Comparison of ENCODE assay signal across 15 cellular contexts in genomic region chr4:8379281-8379680, GRCh38.
"Had no signal": no experiment of that assay in that cellular context is flagged by ENCODE, and none has a peak within 500 bp of the region (broad histone marks: within the 10 kb centered on the region; RNA-seq: fewer than 3 reads in every experiment).

No MANE protein-coding gene starts in this region.

- H3K27me3 ChIP-seq: stomach, transverse colon had no signal

- H3K9me3 ChIP-seq: stomach, thoracic aorta, transverse colon had no signal

- H3K4me3 ChIP-seq: coronary artery, stomach, thoracic aorta, transverse colon had no signal

- H3K27ac ChIP-seq: coronary artery, stomach, thoracic aorta, transverse colon had no signal

- H3K36me3 ChIP-seq: transverse colon had no signal

- ATAC-seq: naive thymus-derived CD4-positive, alpha-beta T cell had no signal

- DNase-seq: central memory CD4-positive, alpha-beta T cell; effector CD4-positive, alpha-beta T cell; foreskin melanocyte; islet precursor cell; mammary epithelial cell; naive thymus-derived CD4-positive, alpha-beta T cell; occipital lobe; small intestine; stimulated activated CD4-positive, alpha-beta T cell treated with anti-CD3 and anti-CD28 coated beads, Interleukin-12 subunit alpha, Interleukin-12 subunit beta, amount 100 ng/mL, for 4 hours; stimulated activated naive CD4-positive, alpha-beta T cell; stomach; substantia nigra; transverse colon had no signal
